14 cellular contexts compared by ENCODE assay signal in the genomic region with DNA sequence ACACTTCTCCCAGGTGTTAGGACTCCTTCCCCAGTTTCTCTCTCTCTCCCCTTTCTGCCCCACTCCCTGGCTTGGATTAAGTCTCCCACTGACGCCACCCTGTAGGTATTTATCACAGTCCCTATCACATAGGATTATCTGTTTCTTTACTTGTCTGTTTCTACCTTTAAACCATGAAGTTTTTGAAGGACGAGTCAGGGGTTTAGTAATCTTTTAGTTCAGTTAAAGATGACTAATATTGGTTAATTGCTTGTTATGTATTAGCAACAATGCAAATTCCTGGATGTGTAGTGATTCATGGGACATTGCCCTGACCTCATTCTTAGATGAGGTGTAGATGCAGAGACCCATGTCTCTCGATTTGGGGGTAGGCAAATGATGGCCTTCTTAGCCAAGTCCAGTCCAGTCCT. TPM values are rescaled to one million over a fixed set of nuclear protein-coding genes. Genes with fewer than 3 reads are reported as not detected.
DNase-seq lines count a peak whose midpoint lies in the region; FAIRE-seq and TF ChIP-seq lines count a peak whose summit lies in the region.
"Had no signal": no experiment of that assay in that cellular context is flagged by ENCODE, and none has a peak within 500 bp of the region (broad histone marks: within the 10 kb centered on the region; RNA-seq: fewer than 3 reads in every experiment).

No MANE protein-coding gene starts in this region.

- peak overlapping the region in 1 of 2 experiments; percentile 7 for H3K18ac ChIP-seq in mesenchymal stem cell (ENCODE audit: low read depth in 1 of 2, low read length in 2 of 2)

- no peak overlapping the region for H3K4me2 ChIP-seq in mesenchymal stem cell (ENCODE audit: low read length, poor library complexity, severe bottlenecking)

- H3K27me3 ChIP-seq in mesenchymal stem cell (ENCODE audit: control insufficient read depth in 1 of 2, insufficient read depth in 1 of 2, low read length in 2 of 2), result no peaks in the 10 kb centered on the region
- H3K27me3 ChIP-seq: body of pancreas had no signal

- no peaks in the 10 kb centered on the region for H3K9me3 ChIP-seq in mesenchymal stem cell (ENCODE audit: control insufficient read depth, low read length)
- H3K9me3 ChIP-seq: body of pancreas had no signal

- peak overlapping the region; percentile 74 for H3K27ac ChIP-seq in mesenchymal stem cell (ENCODE audit: low read length, poor library complexity, severe bottlenecking)
- H3K27ac ChIP-seq: body of pancreas had no signal

- peak overlapping the region; percentile 98 for H3K9ac ChIP-seq in mesenchymal stem cell (ENCODE audit: low read length)

- WGBS in mesenchymal stem cell, result 25% methylated on average over 3 of the region's 3 CpGs

- H2BK12ac ChIP-seq in mesenchymal stem cell (ENCODE audit: low read length in 2 of 2), result no peak overlapping the region

- no peaks in the 10 kb centered on the region for H3K79me1 ChIP-seq in mesenchymal stem cell (replicated peaks; ENCODE audit: low read length, poor library complexity, severe bottlenecking)

- no peak for TF ChIP-seq CTCF in choroid plexus epithelial cell (conservative IDR thresholded peaks at IDR 0.05; ENCODE audit: low read depth, low read length)

- no peak for FAIRE-seq in HTR-8/SVneo (lab: Jason Lieb, UNC)
- FAIRE-seq: GM12891 had no signal

- H3K23ac ChIP-seq in mesenchymal stem cell (ENCODE audit: low read length in 2 of 2), result no peak overlapping the region

- peak overlapping the region; percentile 86 for H2BK5ac ChIP-seq in mesenchymal stem cell (ENCODE audit: low read depth, low read length, poor library complexity, severe bottlenecking)

- peak overlapping the region; percentile 23 for H2BK15ac ChIP-seq in mesenchymal stem cell (ENCODE audit: low read depth, poor library complexity, severe bottlenecking)

- peaks cover 7% of the 10 kb centered on the region for H3K4me1 ChIP-seq in mesenchymal stem cell (ENCODE audit: control insufficient read depth, insufficient read depth, low read depth, low read length)

- H3K4ac ChIP-seq in mesenchymal stem cell (ENCODE audit: low read depth in 1 of 2, low read length in 2 of 2), result peak overlapping the region in 1 of 2 experiments; percentile 46

- H2AFZ ChIP-seq in mesenchymal stem cell (ENCODE audit: low read depth, low read length), result no peak overlapping the region

- H3K36me3 ChIP-seq in mesenchymal stem cell (ENCODE audit: control insufficient read depth in 1 of 2, insufficient read depth in 2 of 2, low read depth in 1 of 2, low read length in 2 of 2), result peaks cover 0 to 86% of the 10 kb centered on the region in 2 experiments

- DNase-seq in AG08396 (ENCODE audit: low spot score), result peak; percentile 49
- peak; percentile 79 for DNase-seq in LHCN-M2 (ENCODE audit: low read depth)
- DNase-seq in choroid plexus epithelial cell (ENCODE audit: low read depth), result peak; percentile 45
- DNase-seq in mesenchymal stem cell, result peak; percentile 72
- no peak for DNase-seq in NOMO-1 treated with DMSO at 0.1 percent for 48 hours (lab: John Stamatoyannopoulos, UW; ENCODE audit: unreplicated experiment)
- no peak for DNase-seq in activated CD4-positive, alpha-beta T cell treated with anti-CD3 and anti-CD28 coated beads, Interleukin-2, amount 50 U/mL, for 4 hours
- DNase-seq in RPMI8226, result no peak
- no peak for DNase-seq in HTR-8/SVneo (ENCODE audit: insufficient read length, low spot score)
- DNase-seq: body of pancreas; CD4-positive, CD25-positive, alpha-beta regulatory T cell; hippocampal formation; Kasumi-1; stimulated activated naive CD8-positive, alpha-beta T cell treated with anti-CD3 and anti-CD28 coated beads, Interleukin-15, Interleukin-2, amounts not matched to agents 100 U/mL and 50 U/mL, for 24 hours had no signal

- no peak overlapping the region for H4K8ac ChIP-seq in mesenchymal stem cell (ENCODE audit: low read length)

- H2AK5ac ChIP-seq in mesenchymal stem cell (ENCODE audit: low read length, severe bottlenecking), result peak overlapping the region; percentile 79

- H4K91ac ChIP-seq in mesenchymal stem cell (ENCODE audit: low read length), result no peak overlapping the region

- H3K14ac ChIP-seq in mesenchymal stem cell (ENCODE audit: low read length in 2 of 2), result no peak overlapping the region

- no peak overlapping the region for H2BK120ac ChIP-seq in mesenchymal stem cell (ENCODE audit: low read depth, low read length)

- H3K4me3 ChIP-seq in choroid plexus epithelial cell (ENCODE audit: low read depth, low read length) (no peak overlapping the region), mesenchymal stem cell (ENCODE audit: insufficient read depth in 1 of 2, low read depth in 1 of 2, low read length in 2 of 2) (peak overlapping the region in 1 of 2 experiments; percentile 86)
- H3K4me3 ChIP-seq: body of pancreas had no signal

RNA-seq across cellular contexts. Expression of gene LAMC1, which starts 6.4 kb away (rescaled TPM):
- total RNA-seq in LHCN-M2 (2014; rRNA removed), result 316 and 383 TPM in 2 replicates
- 102 TPM for polyA plus RNA-seq in LHCN-M2 (2012)
- polyA plus RNA-seq in mesenchymal stem cell (2013, experiment 1 of 2), result 334 TPM
- 324 TPM for polyA plus RNA-seq in mesenchymal stem cell (2013, experiment 2 of 2)
- polyA plus RNA-seq: CD4-positive, CD25-positive, alpha-beta regulatory T cell had no signal

Comparison
In these comparisons a context has a peak if more than half of its experiments do, and no peak if none do; other contexts are left out.
1. DNase-seq: peak in AG08396 (single experiment), LHCN-M2 (single experiment), choroid plexus epithelial cell (single experiment) and mesenchymal stem cell (single experiment); none in NOMO-1 treated with DMSO at 0.1 percent for 48 hours (single experiment), activated CD4-positive, alpha-beta T cell treated with anti-CD3 and anti-CD28 coated beads, Interleukin-2, amount 50 U/mL, for 4 hours (0 of 2), RPMI8226 (single experiment) and HTR-8/SVneo (single experiment).